1 cellular context compared by ENCODE assay signal in the genomic region with DNA sequence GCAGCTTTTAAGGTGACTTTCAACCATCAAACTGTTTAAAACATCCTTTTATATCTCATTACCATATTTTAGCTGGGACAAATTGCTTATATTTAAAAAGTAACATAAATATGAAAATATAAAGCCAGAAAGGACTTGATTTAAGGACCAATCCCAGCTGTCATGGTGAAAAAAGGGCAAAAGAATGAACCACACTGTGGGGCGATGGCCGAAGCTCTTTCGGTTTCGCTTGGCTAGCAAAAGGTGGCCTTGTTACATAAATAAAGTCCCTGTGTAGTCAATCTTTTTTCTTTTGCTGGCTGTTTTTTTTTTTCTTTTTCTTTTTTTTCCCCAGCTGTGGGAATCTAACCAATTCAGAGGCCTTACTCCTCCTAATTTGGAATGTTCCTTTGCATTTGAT.
TF ChIP-seq lines count a peak whose summit lies in the region.

No MANE protein-coding gene starts in this region.

TF ChIP-seq in GM12878, 131 proteins besides CTCF, POLR2A, EP300 and RAD21:
- TF ChIP-seq TBL1XR1 (IDR thresholded peaks at IDR 0.05; ENCODE audit: low read depth, low read length) (no peak), MTA2 (IDR thresholded peaks at IDR 0.05; ENCODE audit: low read depth) (no peak), BCL11A (IDR thresholded peaks at IDR 0.05; ENCODE audit: low read depth, low read length) (no peak), CREB1 (IDR thresholded peaks at IDR 0.05; ENCODE audit: low read depth) (no peak), JUNB (IDR thresholded peaks at IDR 0.05) (no peak), SRF (IDR thresholded peaks at IDR 0.05; ENCODE audit: low read depth in 2 of 2, low read length in 2 of 2) (no peak), CHD1 (IDR thresholded peaks at IDR 0.05; ENCODE audit: low read depth, low read length) (no peak), ETV6 (conservative IDR thresholded peaks at IDR 0.05 in 1 of 2, IDR thresholded peaks at IDR 0.05 in 1 of 2; ENCODE audit: borderline replicate concordance in 1 of 2, low read depth in 1 of 2) (no peak), ZNF207 (IDR thresholded peaks at IDR 0.05; ENCODE audit: borderline replicate concordance) (no peak), RFX5 (IDR thresholded peaks at IDR 0.05; ENCODE audit: low read depth, low read length) (no peak), FOS (IDR thresholded peaks at IDR 0.05; ENCODE audit: borderline replicate concordance, extremely low read depth, insufficient read length) (no peak), ZNF687 (IDR thresholded peaks at IDR 0.05) (no peak)
- TF ChIP-seq, protein P1, sequence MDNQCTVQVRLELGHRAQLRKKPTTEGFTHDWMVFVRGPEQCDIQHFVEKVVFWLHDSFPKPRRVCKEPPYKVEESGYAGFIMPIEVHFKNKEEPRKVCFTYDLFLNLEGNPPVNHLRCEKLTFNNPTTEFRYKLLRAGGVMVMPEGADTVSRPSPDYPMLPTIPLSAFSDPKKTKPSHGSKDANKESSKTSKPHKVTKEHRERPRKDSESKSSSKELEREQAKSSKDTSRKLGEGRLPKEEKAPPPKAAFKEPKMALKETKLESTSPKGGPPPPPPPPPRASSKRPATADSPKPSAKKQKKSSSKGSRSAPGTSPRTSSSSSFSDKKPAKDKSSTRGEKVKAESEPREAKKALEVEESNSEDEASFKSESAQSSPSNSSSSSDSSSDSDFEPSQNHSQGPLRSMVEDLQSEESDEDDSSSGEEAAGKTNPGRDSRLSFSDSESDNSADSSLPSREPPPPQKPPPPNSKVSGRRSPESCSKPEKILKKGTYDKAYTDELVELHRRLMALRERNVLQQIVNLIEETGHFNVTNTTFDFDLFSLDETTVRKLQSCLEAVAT (IDR thresholded peaks at IDR 0.05), result no peak
TF ChIP-seq in GM12878: peak in this region for 0.
